Comparison of ENCODE assay signal across 2 cellular contexts in the genomic region with DNA sequence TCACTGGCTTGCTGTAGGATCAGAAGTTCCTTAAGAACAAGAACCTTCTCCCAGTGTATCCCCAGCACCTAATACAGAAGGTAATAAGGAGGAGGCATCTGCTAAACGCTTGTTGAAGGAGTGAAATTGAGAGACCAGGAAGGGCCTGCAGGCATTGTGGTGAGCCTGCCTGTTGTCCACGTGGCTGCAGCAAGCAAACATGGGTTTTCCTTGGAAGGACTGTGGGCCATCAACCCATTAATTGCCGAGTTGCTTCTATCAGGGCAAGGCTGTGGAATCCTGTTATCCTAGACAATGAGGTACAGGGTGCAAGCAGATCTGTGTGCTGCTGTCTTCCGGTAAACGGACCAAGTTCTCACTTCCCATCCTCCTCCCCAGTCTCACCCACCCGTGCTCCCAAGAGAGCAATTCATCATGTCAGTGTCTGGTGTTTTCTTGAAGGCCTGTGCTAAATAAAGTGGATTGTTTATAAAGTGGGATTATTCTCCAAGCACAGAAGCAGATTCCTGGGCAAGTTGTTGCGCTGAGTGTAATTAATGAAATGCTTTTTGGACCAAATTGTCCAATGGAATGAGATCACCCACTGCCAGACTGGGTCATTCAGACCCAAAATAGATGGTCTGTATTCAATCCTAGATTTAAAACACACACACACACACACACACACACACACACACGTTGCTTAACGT.
TF ChIP-seq lines count a peak whose summit lies in the region.

No MANE protein-coding gene starts in this region.

TF ChIP-seq in GM12878, 131 proteins besides CTCF, POLR2A, EP300 and RAD21 (continues in another document):
- TF ChIP-seq, protein P1, sequence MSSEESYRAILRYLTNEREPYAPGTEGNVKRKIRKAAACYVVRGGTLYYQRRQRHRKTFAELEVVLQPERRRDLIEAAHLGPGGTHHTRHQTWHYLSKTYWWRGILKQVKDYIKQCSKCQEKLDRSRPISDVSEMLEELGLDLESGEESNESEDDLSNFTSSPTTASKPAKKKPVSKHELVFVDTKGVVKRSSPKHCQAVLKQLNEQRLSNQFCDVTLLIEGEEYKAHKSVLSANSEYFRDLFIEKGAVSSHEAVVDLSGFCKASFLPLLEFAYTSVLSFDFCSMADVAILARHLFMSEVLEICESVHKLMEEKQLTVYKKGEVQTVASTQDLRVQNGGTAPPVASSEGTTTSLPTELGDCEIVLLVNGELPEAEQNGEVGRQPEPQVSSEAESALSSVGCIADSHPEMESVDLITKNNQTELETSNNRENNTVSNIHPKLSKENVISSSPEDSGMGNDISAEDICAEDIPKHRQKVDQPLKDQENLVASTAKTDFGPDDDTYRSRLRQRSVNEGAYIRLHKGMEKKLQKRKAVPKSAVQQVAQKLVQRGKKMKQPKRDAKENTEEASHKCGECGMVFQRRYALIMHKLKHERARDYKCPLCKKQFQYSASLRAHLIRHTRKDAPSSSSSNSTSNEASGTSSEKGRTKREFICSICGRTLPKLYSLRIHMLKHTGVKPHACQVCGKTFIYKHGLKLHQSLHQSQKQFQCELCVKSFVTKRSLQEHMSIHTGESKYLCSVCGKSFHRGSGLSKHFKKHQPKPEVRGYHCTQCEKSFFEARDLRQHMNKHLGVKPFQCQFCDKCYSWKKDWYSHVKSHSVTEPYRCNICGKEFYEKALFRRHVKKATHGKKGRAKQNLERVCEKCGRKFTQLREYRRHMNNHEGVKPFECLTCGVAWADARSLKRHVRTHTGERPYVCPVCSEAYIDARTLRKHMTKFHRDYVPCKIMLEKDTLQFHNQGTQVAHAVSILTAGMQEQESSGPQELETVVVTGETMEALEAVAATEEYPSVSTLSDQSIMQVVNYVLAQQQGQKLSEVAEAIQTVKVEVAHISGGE (CRISPR knock-in tag; IDR thresholded peaks at IDR 0.05): no peak
- TF ChIP-seq, protein P2, sequence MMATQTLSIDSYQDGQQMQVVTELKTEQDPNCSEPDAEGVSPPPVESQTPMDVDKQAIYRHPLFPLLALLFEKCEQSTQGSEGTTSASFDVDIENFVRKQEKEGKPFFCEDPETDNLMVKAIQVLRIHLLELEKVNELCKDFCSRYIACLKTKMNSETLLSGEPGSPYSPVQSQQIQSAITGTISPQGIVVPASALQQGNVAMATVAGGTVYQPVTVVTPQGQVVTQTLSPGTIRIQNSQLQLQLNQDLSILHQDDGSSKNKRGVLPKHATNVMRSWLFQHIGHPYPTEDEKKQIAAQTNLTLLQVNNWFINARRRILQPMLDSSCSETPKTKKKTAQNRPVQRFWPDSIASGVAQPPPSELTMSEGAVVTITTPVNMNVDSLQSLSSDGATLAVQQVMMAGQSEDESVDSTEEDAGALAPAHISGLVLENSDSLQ (IDR thresholded peaks at IDR 0.05): peak; percentile 62; the same call in 1 of the 2 replicates
- TF ChIP-seq, protein P3, sequence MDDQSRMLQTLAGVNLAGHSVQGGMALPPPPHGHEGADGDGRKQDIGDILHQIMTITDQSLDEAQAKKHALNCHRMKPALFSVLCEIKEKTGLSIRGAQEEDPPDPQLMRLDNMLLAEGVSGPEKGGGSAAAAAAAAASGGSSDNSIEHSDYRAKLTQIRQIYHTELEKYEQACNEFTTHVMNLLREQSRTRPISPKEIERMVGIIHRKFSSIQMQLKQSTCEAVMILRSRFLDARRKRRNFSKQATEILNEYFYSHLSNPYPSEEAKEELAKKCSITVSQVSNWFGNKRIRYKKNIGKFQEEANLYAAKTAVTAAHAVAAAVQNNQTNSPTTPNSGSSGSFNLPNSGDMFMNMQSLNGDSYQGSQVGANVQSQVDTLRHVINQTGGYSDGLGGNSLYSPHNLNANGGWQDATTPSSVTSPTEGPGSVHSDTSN (IDR thresholded peaks at IDR 0.05; ENCODE audit: insufficient replicate concordance, low read depth, low read length): peak; percentile 82
- peak; percentile 75 for TF ChIP-seq MEF2B (IDR thresholded peaks at IDR 0.05; ENCODE audit: partially characterized antibody, poor library complexity, severe bottlenecking)
- TF ChIP-seq, protein P4, sequence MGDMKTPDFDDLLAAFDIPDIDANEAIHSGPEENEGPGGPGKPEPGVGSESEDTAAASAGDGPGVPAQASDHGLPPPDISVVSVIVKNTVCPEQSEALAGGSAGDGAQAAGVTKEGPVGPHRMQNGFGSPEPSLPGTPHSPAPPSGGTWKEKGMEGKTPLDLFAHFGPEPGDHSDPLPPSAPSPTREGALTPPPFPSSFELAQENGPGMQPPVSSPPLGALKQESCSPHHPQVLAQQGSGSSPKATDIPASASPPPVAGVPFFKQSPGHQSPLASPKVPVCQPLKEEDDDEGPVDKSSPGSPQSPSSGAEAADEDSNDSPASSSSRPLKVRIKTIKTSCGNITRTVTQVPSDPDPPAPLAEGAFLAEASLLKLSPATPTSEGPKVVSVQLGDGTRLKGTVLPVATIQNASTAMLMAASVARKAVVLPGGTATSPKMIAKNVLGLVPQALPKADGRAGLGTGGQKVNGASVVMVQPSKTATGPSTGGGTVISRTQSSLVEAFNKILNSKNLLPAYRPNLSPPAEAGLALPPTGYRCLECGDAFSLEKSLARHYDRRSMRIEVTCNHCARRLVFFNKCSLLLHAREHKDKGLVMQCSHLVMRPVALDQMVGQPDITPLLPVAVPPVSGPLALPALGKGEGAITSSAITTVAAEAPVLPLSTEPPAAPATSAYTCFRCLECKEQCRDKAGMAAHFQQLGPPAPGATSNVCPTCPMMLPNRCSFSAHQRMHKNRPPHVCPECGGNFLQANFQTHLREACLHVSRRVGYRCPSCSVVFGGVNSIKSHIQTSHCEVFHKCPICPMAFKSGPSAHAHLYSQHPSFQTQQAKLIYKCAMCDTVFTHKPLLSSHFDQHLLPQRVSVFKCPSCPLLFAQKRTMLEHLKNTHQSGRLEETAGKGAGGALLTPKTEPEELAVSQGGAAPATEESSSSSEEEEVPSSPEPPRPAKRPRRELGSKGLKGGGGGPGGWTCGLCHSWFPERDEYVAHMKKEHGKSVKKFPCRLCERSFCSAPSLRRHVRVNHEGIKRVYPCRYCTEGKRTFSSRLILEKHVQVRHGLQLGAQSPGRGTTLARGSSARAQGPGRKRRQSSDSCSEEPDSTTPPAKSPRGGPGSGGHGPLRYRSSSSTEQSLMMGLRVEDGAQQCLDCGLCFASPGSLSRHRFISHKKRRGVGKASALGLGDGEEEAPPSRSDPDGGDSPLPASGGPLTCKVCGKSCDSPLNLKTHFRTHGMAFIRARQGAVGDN (IDR thresholded peaks at IDR 0.05): no peak
- TF ChIP-seq BACH1 (IDR thresholded peaks at IDR 0.05; ENCODE audit: borderline replicate concordance): no peak

TF ChIP-seq in HepG2, 621 proteins besides CTCF, POLR2A, EP300 and RAD21:
- TF ChIP-seq, protein P5, sequence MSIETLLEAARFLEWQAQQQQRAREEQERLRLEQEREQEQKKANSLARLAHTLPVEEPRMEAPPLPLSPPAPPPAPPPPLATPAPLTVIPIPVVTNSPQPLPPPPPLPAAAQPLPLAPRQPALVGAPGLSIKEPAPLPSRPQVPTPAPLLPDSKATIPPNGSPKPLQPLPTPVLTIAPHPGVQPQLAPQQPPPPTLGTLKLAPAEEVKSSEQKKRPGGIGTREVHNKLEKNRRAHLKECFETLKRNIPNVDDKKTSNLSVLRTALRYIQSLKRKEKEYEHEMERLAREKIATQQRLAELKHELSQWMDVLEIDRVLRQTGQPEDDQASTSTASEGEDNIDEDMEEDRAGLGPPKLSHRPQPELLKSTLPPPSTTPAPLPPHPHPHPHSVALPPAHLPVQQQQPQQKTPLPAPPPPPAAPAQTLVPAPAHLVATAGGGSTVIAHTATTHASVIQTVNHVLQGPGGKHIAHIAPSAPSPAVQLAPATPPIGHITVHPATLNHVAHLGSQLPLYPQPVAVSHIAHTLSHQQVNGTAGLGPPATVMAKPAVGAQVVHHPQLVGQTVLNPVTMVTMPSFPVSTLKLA (IDR thresholded peaks at IDR 0.05): peak; percentile 71
- no peak for TF ChIP-seq YEATS2 (CRISPR knock-in tag; IDR thresholded peaks at IDR 0.05; ENCODE audit: borderline replicate concordance)
- TF ChIP-seq, protein P6, sequence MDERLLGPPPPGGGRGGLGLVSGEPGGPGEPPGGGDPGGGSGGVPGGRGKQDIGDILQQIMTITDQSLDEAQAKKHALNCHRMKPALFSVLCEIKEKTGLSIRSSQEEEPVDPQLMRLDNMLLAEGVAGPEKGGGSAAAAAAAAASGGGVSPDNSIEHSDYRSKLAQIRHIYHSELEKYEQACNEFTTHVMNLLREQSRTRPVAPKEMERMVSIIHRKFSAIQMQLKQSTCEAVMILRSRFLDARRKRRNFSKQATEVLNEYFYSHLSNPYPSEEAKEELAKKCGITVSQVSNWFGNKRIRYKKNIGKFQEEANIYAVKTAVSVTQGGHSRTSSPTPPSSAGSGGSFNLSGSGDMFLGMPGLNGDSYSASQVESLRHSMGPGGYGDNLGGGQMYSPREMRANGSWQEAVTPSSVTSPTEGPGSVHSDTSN (CRISPR knock-in tag; IDR thresholded peaks at IDR 0.05): no peak
